28 cellular contexts compared by ENCODE assay signal in genomic region chr6:105041880-105042279, GRCh38.
A peak's percentile ranks its signal among the peaks of the same experiment; 100 is the strongest.
DNase-seq lines count a peak whose midpoint lies in the region; ATAC-seq, FAIRE-seq and TF ChIP-seq lines count a peak whose summit lies in the region.
"Had no signal": no experiment of that assay in that cellular context is flagged by ENCODE, and none has a peak within 500 bp of the region (broad histone marks: within the 10 kb centered on the region; RNA-seq: fewer than 3 reads in every experiment).

No MANE protein-coding gene starts in this region.

- H3K27me3 Mint-ChIP-seq in neural progenitor cell (ENCODE audit: insufficient read depth, low read depth) = no peaks in the 10 kb centered on the region
- H3K27me3 Mint-ChIP-seq in stimulated activated naive B cell treated with anti-CD40 and anti-IgM and Interleukin-4, amounts not matched to agents 10 μg/mL and 1 μg/mL and 100 μg/mL, for 72 hours = peaks cover 0 to 6% of the 10 kb centered on the region in 2 donors

- no peaks in the 10 kb centered on the region for H3K79me2 ChIP-seq in ACC112 (ENCODE audit: control insufficient read depth, insufficient read depth, low read length, unreplicated experiment)
- no peaks in the 10 kb centered on the region for H3K79me2 ChIP-seq in endothelial cell of umbilical vein (ENCODE audit: control insufficient read depth, insufficient read depth, low read length)
- peaks cover 96% of the 10 kb centered on the region for H3K79me2 ChIP-seq in neural progenitor cell (ENCODE audit: low read depth)

- H3F3A ChIP-seq in neural progenitor cell (ENCODE audit: low read depth) = peaks cover 23% of the 10 kb centered on the region

- intact Hi-C loops in endothelial cell of umbilical vein (cut with micrococcal nuclease) = no loop called here

- H3K4me3 ChIP-seq in ACC112 (ENCODE audit: low read depth, low read length) (no peak overlapping the region), endothelial cell of umbilical vein (replicated peaks in 1 of 3; ENCODE audit: insufficient read depth in 1 of 3, low read depth in 1 of 3, low read length in 3 of 3) (no peak overlapping the region), neural progenitor cell (no peak overlapping the region), suprapubic skin (no peak overlapping the region)

- H3K9me3 Mint-ChIP-seq in neural progenitor cell = peaks cover 12% of the 10 kb centered on the region
- H3K9me3 Mint-ChIP-seq in stimulated activated naive B cell treated with anti-CD40 and anti-IgM and Interleukin-4, amounts not matched to agents 10 μg/mL and 1 μg/mL and 100 μg/mL, for 72 hours = peaks cover 0 to 3% of the 10 kb centered on the region in 2 donors
- H3K9me3 Mint-ChIP-seq: activated naive CD4-positive, alpha-beta T cell treated with anti-CD3 and anti-CD28 coated beads, Interleukin-2, amount 50 U/mL, for 72 hours; stimulated activated naive CD8-positive, alpha-beta T cell treated with anti-CD3 and anti-CD28 coated beads, Interleukin-15, Interleukin-2, amounts not matched to agents 100 ng/mL and 50 ng/mL, for 24 hours had no signal

- H4K20me1 ChIP-seq in endothelial cell of umbilical vein (replicated peaks; ENCODE audit: control insufficient read depth, extremely low read depth, insufficient read depth, low read length) = no peaks in the 10 kb centered on the region
- no peaks in the 10 kb centered on the region for H4K20me1 ChIP-seq in neural progenitor cell (ENCODE audit: low read depth)

- H3K36me3 ChIP-seq in ACC112 (ENCODE audit: insufficient read depth, low read length) (no peaks in the 10 kb centered on the region), endothelial cell of umbilical vein (ENCODE audit: control insufficient read depth in 2 of 2, extremely low read depth in 1 of 2, insufficient read depth in 2 of 2, low read length in 2 of 2) (no peaks in the 10 kb centered on the region), neural progenitor cell (peaks cover 21% of the 10 kb centered on the region), suprapubic skin (no peaks in the 10 kb centered on the region)

- peaks cover 31% of the 10 kb centered on the region for H3K4me1 Mint-ChIP-seq in neural progenitor cell
- H3K4me1 Mint-ChIP-seq in stimulated activated naive B cell treated with anti-CD40 and anti-IgM and Interleukin-4, amounts not matched to agents 10 μg/mL and 1 μg/mL and 100 μg/mL, for 72 hours = no peaks in the 10 kb centered on the region
- H3K4me1 Mint-ChIP-seq: naive thymus-derived CD4-positive, alpha-beta T cell had no signal

- 77% methylated on average over 2 of the region's 2 CpGs for WGBS in suprapubic skin

- H3K27me3 ChIP-seq in ACC112 (ENCODE audit: insufficient read depth, low read length) (no peaks in the 10 kb centered on the region), endothelial cell of umbilical vein (ENCODE audit: control insufficient read depth in 2 of 2, insufficient read depth in 2 of 2, low read length in 2 of 2) (no peaks in the 10 kb centered on the region), neural progenitor cell (no peaks in the 10 kb centered on the region), suprapubic skin (no peaks in the 10 kb centered on the region)

- TF ChIP-seq CTCF in endothelial cell of umbilical vein (IDR thresholded peaks at IDR 0.05; ENCODE audit: extremely low read depth in 1 of 2, insufficient read depth in 1 of 2, low read depth in 1 of 2, low read length in 2 of 2) (no peak), neural progenitor cell (IDR thresholded peaks at IDR 0.05) (no peak), suprapubic skin (IDR thresholded peaks at IDR 0.05) (no peak)

- DNase-seq in M059J (ENCODE audit: low read depth) = peak; percentile 7
- no peak for DNase-seq in endothelial cell of umbilical vein (ENCODE audit: low read depth, low spot score)
- DNase-seq in neural progenitor cell (ENCODE audit: low spot score) = no peak
- no peak for DNase-seq in stimulated activated naive B cell treated with anti-CD40 and anti-IgM and Interleukin-4, amounts not matched to agents 10 μg/mL and 1 μg/mL and 100 μg/mL, for 72 hours
- DNase-seq in NCI-H524 treated with DMSO at 0.1 percent for 48 hours (lab: John Stamatoyannopoulos, UW) = no peak
- DNase-seq in NCI-H2196 (lab: John Stamatoyannopoulos, UW; ENCODE audit: unreplicated experiment) = no peak
- DNase-seq in suprapubic skin (ENCODE audit: low spot score in 2 of 2) = no peak
- DNase-seq: activated CD4-positive, alpha-beta T cell treated with anti-CD3 and anti-CD28 coated beads, Interleukin-2, amount 50 U/mL, for 1 hour; activated effector memory CD4-positive, alpha-beta T cell treated with Interleukin-2 at 50 U/mL for 16 hours; activated T-cell treated with anti-CD3 and anti-CD28 coated beads, Interleukin-2, amount 50 U/mL, for 1 hour; GOT3; islet precursor cell; naive thymus-derived CD4-positive, alpha-beta T cell; NCI-H1417 treated with DMSO at 0.1 percent for 48 hours; NCI-H2081 treated with DMSO at 0.1 percent for 48 hours; NCI-H345; retina; Right ventricle myocardium superior; stimulated activated CD4-positive, alpha-beta T cell treated with anti-CD3 and anti-CD28 coated beads, Interleukin-1b, Interleukin-23, amount 100 ng/mL, for 48 hours; SW 1271; T-helper 9 cell had no signal

- H3K4me1 ChIP-seq in ACC112 (ENCODE audit: control insufficient read depth, insufficient read depth, low read length, unreplicated experiment) = peaks cover 18% of the 10 kb centered on the region
- H3K4me1 ChIP-seq in endothelial cell of umbilical vein (ENCODE audit: control insufficient read depth, extremely low read depth, insufficient read depth, low read length) = peaks cover 6% of the 10 kb centered on the region
- peaks cover 43% of the 10 kb centered on the region for H3K4me1 ChIP-seq in neural progenitor cell
- H3K4me1 ChIP-seq in suprapubic skin = no peaks in the 10 kb centered on the region

- H3K27ac ChIP-seq in ACC112 (ENCODE audit: low read depth, low read length) (no peak overlapping the region), endothelial cell of umbilical vein (ENCODE audit: insufficient read depth, low read depth, low read length) (no peak overlapping the region), neural progenitor cell (peak overlapping the region; percentile 76), suprapubic skin (no peak overlapping the region)
- H3K27ac ChIP-seq: KMS-11 had no signal

- peak overlapping the region; percentile 18 for H2AFZ ChIP-seq in ACC112 (ENCODE audit: low read length, unreplicated experiment)
- peak overlapping the region; percentile 43 for H2AFZ ChIP-seq in endothelial cell of umbilical vein (ENCODE audit: low read depth, low read length)
- no peak overlapping the region for H2AFZ ChIP-seq in neural progenitor cell (replicated peaks)

- no peak for FAIRE-seq in endothelial cell of umbilical vein (lab: Jason Lieb, UNC)
- FAIRE-seq: colon, urothelium cell line had no signal

- H3K4me3 Mint-ChIP-seq in neural progenitor cell = no peak overlapping the region
- no peak overlapping the region for H3K4me3 Mint-ChIP-seq in stimulated activated naive B cell treated with anti-CD40 and anti-IgM and Interleukin-4, amounts not matched to agents 10 μg/mL and 1 μg/mL and 100 μg/mL, for 72 hours
- H3K4me3 Mint-ChIP-seq: naive thymus-derived CD4-positive, alpha-beta T cell; stimulated activated naive CD8-positive, alpha-beta T cell treated with anti-CD3 and anti-CD28 coated beads, Interleukin-15, Interleukin-2, amounts not matched to agents 100 ng/mL and 50 ng/mL, for 24 hours had no signal

- ATAC-seq in stimulated activated naive B cell treated with anti-CD40 and anti-IgM and Interleukin-4, amounts not matched to agents 10 μg/mL and 1 μg/mL and 100 μg/mL, for 72 hours (replicated peaks) = no peak
- ATAC-seq: activated naive CD4-positive, alpha-beta T cell treated with anti-CD3 and anti-CD28 coated beads, Interleukin-2, amount 50 U/mL, for 72 hours; naive thymus-derived CD4-positive, alpha-beta T cell; Panc1 had no signal

- H3K36me3 Mint-ChIP-seq in neural progenitor cell = peaks cover 20% of the 10 kb centered on the region
- H3K36me3 Mint-ChIP-seq in stimulated activated naive B cell treated with anti-CD40 and anti-IgM and Interleukin-4, amounts not matched to agents 10 μg/mL and 1 μg/mL and 100 μg/mL, for 72 hours = no peaks in the 10 kb centered on the region
- H3K36me3 Mint-ChIP-seq: activated naive CD4-positive, alpha-beta T cell treated with anti-CD3 and anti-CD28 coated beads, Interleukin-2, amount 50 U/mL, for 72 hours; naive thymus-derived CD4-positive, alpha-beta T cell had no signal

- TF ChIP-seq EP300 in suprapubic skin (IDR thresholded peaks at IDR 0.05) = no peak

- no TSS peak for BruUV-seq in endothelial cell of umbilical vein (replicated peaks; lab: Mats Ljungman, UMichigan)

- H3K9ac ChIP-seq in endothelial cell of umbilical vein (replicated peaks; ENCODE audit: extremely low read depth, insufficient read depth, low read length) (no peak overlapping the region), neural progenitor cell (no peak overlapping the region)
- H3K9ac ChIP-seq: KMS-11 had no signal

- dilution Hi-C loops in endothelial cell of umbilical vein (cut with MboI; ENCODE audit: extremely low pct_ligation_motif_present, low sequenced_read_pairs) = no loop called here

- no peak overlapping the region for H3K4me2 ChIP-seq in endothelial cell of umbilical vein (ENCODE audit: insufficient read depth, low read length)
- no peak overlapping the region for H3K4me2 ChIP-seq in neural progenitor cell
- H3K4me2 ChIP-seq: KMS-11 had no signal

- CTCF ChIA-PET in endothelial cell of umbilical vein (lab: Charles Lee) = interaction anchor here (3.5 kb wide), 1 partner anchor 36 kb away, joined by 16 read pairs; no protein-coding TSS in a partner anchor

- TF ChIP-seq POLR2A in endothelial cell of umbilical vein (IDR thresholded peaks at IDR 0.05; ENCODE audit: low read depth, low read length) (no peak), suprapubic skin (IDR thresholded peaks at IDR 0.05) (no peak)

- POLR2A ChIA-PET in endothelial cell of umbilical vein (lab: Charles Lee) = no interaction called here

- H3K27ac Mint-ChIP-seq in neural progenitor cell = no peak overlapping the region
- H3K27ac Mint-ChIP-seq in stimulated activated naive B cell treated with anti-CD40 and anti-IgM and Interleukin-4, amounts not matched to agents 10 μg/mL and 1 μg/mL and 100 μg/mL, for 72 hours = no peak overlapping the region
- H3K27ac Mint-ChIP-seq: activated naive CD4-positive, alpha-beta T cell treated with anti-CD3 and anti-CD28 coated beads, Interleukin-2, amount 50 U/mL, for 72 hours; naive thymus-derived CD4-positive, alpha-beta T cell; stimulated activated naive CD8-positive, alpha-beta T cell treated with anti-CD3 and anti-CD28 coated beads, Interleukin-15, Interleukin-2, amounts not matched to agents 100 ng/mL and 50 ng/mL, for 24 hours had no signal

- H3K9me1 ChIP-seq in endothelial cell of umbilical vein (replicated peaks; ENCODE audit: control insufficient read depth, extremely low read depth, insufficient read depth, low read length) = no peaks in the 10 kb centered on the region

- no peaks in the 10 kb centered on the region for H3K9me3 ChIP-seq in endothelial cell of umbilical vein (replicated peaks; ENCODE audit: control insufficient read depth, insufficient read depth, low read length)
- peaks cover 8% of the 10 kb centered on the region for H3K9me3 ChIP-seq in neural progenitor cell (ENCODE audit: low read depth)
- H3K9me3 ChIP-seq in suprapubic skin = no peaks in the 10 kb centered on the region

TF ChIP-seq in endothelial cell of umbilical vein, 7 proteins besides CTCF, POLR2A, EP300 and RAD21 (continues in another document):
- no peak for TF ChIP-seq GATA2 (IDR thresholded peaks at IDR 0.05; ENCODE audit: insufficient read depth, insufficient read length, low read depth, low read length)
